30 cellular contexts compared by ENCODE assay signal in genomic region chr3:58752168-58752567, GRCh38.
"Had no signal": no experiment of that assay in that cellular context is flagged by ENCODE, and none has a peak within 500 bp of the region (broad histone marks: within the 10 kb centered on the region; RNA-seq: fewer than 3 reads in every experiment).

No MANE protein-coding gene starts in this region.

- H3K9ac ChIP-seq: neural progenitor cell, parathyroid adenoma had no signal

- H2AFZ ChIP-seq: neural progenitor cell, parathyroid adenoma had no signal

- H3K4me2 ChIP-seq: neural progenitor cell had no signal

- H3K4me3 ChIP-seq: left lung, lower lobe of right lung, neural progenitor cell, skin epidermis, stomach, thoracic aorta, tibial artery, upper lobe of right lung had no signal

- FAIRE-seq: islet of Langerhans, kidney, urothelium cell line had no signal

- H3K4me1 ChIP-seq: left lung, lower lobe of right lung, neural progenitor cell, parathyroid adenoma, stomach, tibial artery, upper lobe of right lung had no signal

- ATAC-seq: left colon; left lung; lower lobe of right lung; natural killer cell; right cardiac atrium; sciatic nerve; stimulated activated naive CD8-positive, alpha-beta T cell treated with anti-CD3 and anti-CD28 coated beads, Interleukin-15, Interleukin-2, amounts not matched to agents 100 U/mL and 50 U/mL, for 24 hours; upper lobe of right lung had no signal

- H3K79me2 ChIP-seq: parathyroid adenoma had no signal

- H3K36me3 ChIP-seq: left lung, lower lobe of right lung, neural progenitor cell, neutrophil, stomach, thoracic aorta, tibial artery, upper lobe of right lung had no signal

- H3K27me3 ChIP-seq: left lung, neural progenitor cell, neutrophil, stomach, tibial artery, upper lobe of right lung had no signal

- DNase-seq: hypothalamus; immature natural killer cell; kidney; left colon; left lung; lower lobe of right lung; mammary epithelial cell; naive B cell; natural killer cell; nephron progenitor cell; occipital lobe; right cardiac atrium; stimulated activated CD4-positive, alpha-beta T cell treated with anti-CD3 and anti-CD28 coated beads, Interleukin-12 subunit alpha, Interleukin-12 subunit beta, amount 100 ng/mL, for 4 hours; stimulated activated CD4-positive, alpha-beta T cell treated with anti-CD3 and anti-CD28 coated beads, Interleukin-15, amount 100 ng/mL, for 24 hours; stimulated activated CD4-positive, alpha-beta T cell treated with anti-CD3 and anti-CD28 coated beads, Interleukin-2, amount 100 ng/mL, for 24 hours; stimulated activated CD4-positive, alpha-beta T cell treated with anti-CD3 and anti-CD28 coated beads, Interleukin-4, amount 100 ng/mL, for 1 hour; stimulated activated naive B cell treated with anti-CD40 and anti-IgM and Interleukin-4, amounts not matched to agents 10 μg/mL and 1 μg/mL and 100 μg/mL, for 72 hours; stimulated activated naive CD8-positive, alpha-beta T cell treated with anti-CD3 and anti-CD28 coated beads, Interleukin-15, Interleukin-2, amounts not matched to agents 100 U/mL and 50 U/mL, for 24 hours; stomach; tibial artery; trophoblast cell; upper lobe of right lung had no signal

- H3K27ac ChIP-seq: left lung, lower lobe of right lung, neural progenitor cell, neutrophil, parathyroid adenoma, skin epidermis, stomach, thoracic aorta, tibial artery, upper lobe of right lung had no signal

- H3K9me3 ChIP-seq: left lung, lower lobe of right lung, neutrophil, stomach, thoracic aorta, tibial artery, upper lobe of right lung had no signal
